In genomic region chr4:15504041-15504440, GRCh38 we compare ENCODE assay signal across 1 cellular context.
TF ChIP-seq lines count a peak whose summit lies in the region.

No MANE protein-coding gene starts in this region.

TF ChIP-seq in HepG2, 621 proteins besides CTCF, POLR2A, EP300 and RAD21 (continued from another document):
- no peak for TF ChIP-seq PRDM4 (CRISPR knock-in tag; IDR thresholded peaks at IDR 0.05; ENCODE audit: borderline replicate concordance)
- TF ChIP-seq PAX8 (CRISPR knock-in tag; IDR thresholded peaks at IDR 0.05; ENCODE audit: borderline replicate concordance): no peak
- TF ChIP-seq ZNF720 (CRISPR knock-in tag; IDR thresholded peaks at IDR 0.05): no peak
- no peak for TF ChIP-seq ZNF790 (CRISPR knock-in tag; IDR thresholded peaks at IDR 0.05; ENCODE audit: borderline replicate concordance)
